In the genomic region with DNA sequence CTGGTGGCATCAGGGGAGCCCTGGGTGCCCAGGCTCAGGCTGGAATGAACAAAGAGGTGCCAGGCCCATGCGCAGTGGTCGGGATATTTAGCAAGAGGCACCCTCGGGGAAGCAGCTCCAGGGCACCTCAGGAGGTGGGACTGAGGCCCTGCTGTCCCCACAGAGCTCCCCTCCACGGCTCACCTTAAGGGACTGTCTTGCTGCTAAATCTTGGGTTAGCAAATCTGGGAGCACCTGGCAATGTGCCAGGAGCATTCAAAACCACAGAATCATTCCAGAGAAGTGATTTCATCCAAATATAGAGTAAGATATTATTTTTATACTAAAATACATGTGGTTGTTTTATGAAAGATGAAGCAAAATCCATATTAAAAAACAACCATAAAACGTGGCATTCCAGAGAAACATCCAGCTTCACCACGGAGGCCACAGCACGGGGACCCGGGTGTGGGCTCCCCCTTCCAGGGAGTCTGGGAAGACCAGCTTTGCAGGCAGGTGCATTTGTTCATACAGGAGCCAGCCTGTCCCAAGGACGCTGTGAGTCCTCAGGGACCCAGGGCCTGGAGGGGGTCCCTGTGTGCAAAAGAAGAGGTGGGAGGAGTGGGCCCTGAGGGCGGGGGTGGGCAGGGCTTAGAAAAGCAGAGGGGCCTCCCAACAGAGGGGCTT, we compare ENCODE assay signal across 1 cellular context.
TF ChIP-seq lines count a peak whose summit lies in the region.

No MANE protein-coding gene starts in this region.

TF ChIP-seq in A549, 52 proteins besides CTCF, POLR2A, EP300 and RAD21 (continued from another document):
- TF ChIP-seq, protein P1, sequence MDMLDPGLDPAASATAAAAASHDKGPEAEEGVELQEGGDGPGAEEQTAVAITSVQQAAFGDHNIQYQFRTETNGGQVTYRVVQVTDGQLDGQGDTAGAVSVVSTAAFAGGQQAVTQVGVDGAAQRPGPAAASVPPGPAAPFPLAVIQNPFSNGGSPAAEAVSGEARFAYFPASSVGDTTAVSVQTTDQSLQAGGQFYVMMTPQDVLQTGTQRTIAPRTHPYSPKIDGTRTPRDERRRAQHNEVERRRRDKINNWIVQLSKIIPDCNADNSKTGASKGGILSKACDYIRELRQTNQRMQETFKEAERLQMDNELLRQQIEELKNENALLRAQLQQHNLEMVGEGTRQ (IDR thresholded peaks at IDR 0.05): no peak
- no peak for TF ChIP-seq MYC (IDR thresholded peaks at IDR 0.05; ENCODE audit: borderline replicate concordance, low read length)
